Comparison of ENCODE assay signal across 8 cellular contexts in genomic region chr19:57947419-57948134, GRCh38. TPM values are rescaled to one million over a fixed set of nuclear protein-coding genes. Genes with fewer than 3 reads are reported as not detected.
A peak's percentile ranks its signal among the peaks of the same experiment; 100 is the strongest.
DNase-seq lines count a peak whose midpoint lies in the region; ATAC-seq and TF ChIP-seq lines count a peak whose summit lies in the region.

TSS of gene ZNF256 (minus strand) at chr19:57947706. CDS start at chr19:57947474, 232 bp downstream.

- no peak within 1 kb of the TSS for H3K23ac ChIP-seq in mesendoderm (ENCODE audit: low read length)

- H3K27ac ChIP-seq in endodermal cell (ENCODE audit: low read depth, low read length) (peak within 1 kb of the TSS; percentile 72), mesendoderm (ENCODE audit: low read depth, low read length) (no peak within 1 kb of the TSS)

- peaks cover 11% of the 10 kb centered on the region for H3K27me3 Mint-ChIP-seq in endodermal cell (ENCODE audit: insufficient read depth)

- peak within 1 kb of the TSS; percentile 94 for H3K27ac Mint-ChIP-seq in endodermal cell

- peak within 1 kb of the TSS; percentile 80 for H3K9ac ChIP-seq in endodermal cell (ENCODE audit: extremely low read depth, low read length, poor library complexity, severe bottlenecking)
- peak within 1 kb of the TSS; percentile 82 for H3K9ac ChIP-seq in mesendoderm (ENCODE audit: low read length)

- no peak within 1 kb of the TSS for H4K8ac ChIP-seq in mesendoderm (ENCODE audit: low read depth, low read length)

- peak; percentile 78 for ATAC-seq in GM19035 (IDR thresholded peaks at IDR 0.05; ENCODE audit: unreplicated experiment)
- peak; percentile 77 for ATAC-seq in HG03378 (IDR thresholded peaks at IDR 0.05; ENCODE audit: unreplicated experiment)

- no peak within 1 kb of the TSS for H4K5ac ChIP-seq in mesendoderm (ENCODE audit: low read length)

- H3K4me1 Mint-ChIP-seq in endodermal cell = peaks cover 9% of the 10 kb centered on the region

- H2AK5ac ChIP-seq in mesendoderm (ENCODE audit: low read length) = no peak within 1 kb of the TSS

- H3K4me3 Mint-ChIP-seq in endodermal cell = peak within 1 kb of the TSS; percentile 90

- WGBS in endodermal cell (ENCODE audit: insufficient coverage in 1 of 2, insufficient read length in 1 of 2), 2 experiments = 3 to 10% methylated on average over 39 to 54 of the region's 54 CpGs
- WGBS in mesendoderm (ENCODE audit: extremely low coverage, insufficient coverage, low lambda C conversion rate) = no CpG with 5 or more reads among the region's 54 CpGs

- H2BK120ac ChIP-seq in mesendoderm (ENCODE audit: low read depth, low read length) = no peak within 1 kb of the TSS

- peak within 1 kb of the TSS; percentile 96 for H3K56ac ChIP-seq in mesendoderm (ENCODE audit: low read length)

- H3K27me3 ChIP-seq in endodermal cell (ENCODE audit: control insufficient read depth, insufficient read depth, low read length, poor library complexity, severe bottlenecking) (no peaks in the 10 kb centered on the region), mesendoderm (ENCODE audit: insufficient read depth, low read length, poor library complexity) (no peaks in the 10 kb centered on the region)

- no peak within 1 kb of the TSS for H3K18ac ChIP-seq in mesendoderm (ENCODE audit: low read length)

- H3K9me3 ChIP-seq in endodermal cell (ENCODE audit: control insufficient read depth, low read length) = peaks cover 40% of the 10 kb centered on the region

- no peak within 1 kb of the TSS for H2BK5ac ChIP-seq in mesendoderm (ENCODE audit: low read length)

- no peak within 1 kb of the TSS for H2BK15ac ChIP-seq in mesendoderm (replicated peaks; ENCODE audit: low read depth)

- peak within 1 kb of the TSS; percentile 74 for H3K4me2 ChIP-seq in mesendoderm (ENCODE audit: low read length)

- peaks cover 42% of the 10 kb centered on the region for H3K79me2 ChIP-seq in mesendoderm (ENCODE audit: control insufficient read depth, insufficient read depth, low read length)

- DNase-seq in AML-193 (lab: John Stamatoyannopoulos, UW) (peak; percentile 58 to 59), NCI-H748 (lab: John Stamatoyannopoulos, UW; ENCODE audit: unreplicated experiment) (peak; percentile 99), endodermal cell (peak; percentile 99), mesendoderm (peak; percentile 98)
- DNase-seq in activated CD8-positive, alpha-beta memory T cell treated with anti-CD3 and anti-CD28 coated beads, Interleukin-2, amount 50 U/mL, for 24 hours (ENCODE audit: extremely low read depth) = peak; percentile 81
- DNase-seq in stimulated activated CD8-positive, alpha-beta memory T cell treated with anti-CD3 and anti-CD28 coated beads, Interleukin-12 subunit alpha, Interleukin-12 subunit beta, amount 100 ng/mL, for 24 hours (ENCODE audit: extremely low read depth) = peak; percentile 86

- H3K9me3 Mint-ChIP-seq in endodermal cell = peaks cover 69% of the 10 kb centered on the region

- H3K4me3 ChIP-seq in endodermal cell (ENCODE audit: low read length) = peak within 1 kb of the TSS; percentile 96
- H3K4me3 ChIP-seq in mesendoderm (ENCODE audit: low read length) = peak within 1 kb of the TSS; percentile 93

- H3K36me3 ChIP-seq in endodermal cell (ENCODE audit: control insufficient read depth, insufficient read depth, low read length) = peaks cover 27% of the 10 kb centered on the region
- no peaks in the 10 kb centered on the region for H3K36me3 ChIP-seq in mesendoderm (ENCODE audit: control insufficient read depth, insufficient read depth, low read length)

- peak; percentile 83 for TF ChIP-seq CTCF in endodermal cell (conservative IDR thresholded peaks at IDR 0.05)

- H3K36me3 Mint-ChIP-seq in endodermal cell (ENCODE audit: low read depth) = peaks cover 32% of the 10 kb centered on the region

- no peak within 1 kb of the TSS for H3K4ac ChIP-seq in mesendoderm (ENCODE audit: low read depth, low read length)

- H3K4me1 ChIP-seq in endodermal cell (ENCODE audit: control insufficient read depth, insufficient read depth, low read length) = no peaks in the 10 kb centered on the region
- H3K4me1 ChIP-seq in mesendoderm (ENCODE audit: control insufficient read depth, low read depth, low read length) = peaks cover 8% of the 10 kb centered on the region

- H3K79me1 ChIP-seq in mesendoderm (ENCODE audit: low read length) = peaks cover 33% of the 10 kb centered on the region

RNA-seq across cellular contexts. Expression of gene ZNF256, which starts in this region (rescaled TPM):
- 10 to 100 TPM; 10.4 to 11.0 TPM for total RNA-seq in endodermal cell
- polyA plus RNA-seq in endodermal cell (2013, experiment 1 of 2) = 12.0 TPM
- 9.8 TPM for polyA plus RNA-seq in endodermal cell (2013, experiment 2 of 2)
- 7.7 TPM for polyA plus RNA-seq in mesendoderm (2013, experiment 1 of 2)
- 7.7 TPM for polyA plus RNA-seq in mesendoderm (2013, experiment 2 of 2)
